Comparison of ENCODE assay signal across 30 cellular contexts in genomic region chr6:751765-752164, GRCh38.
"Had no signal": no experiment of that assay in that cellular context is flagged by ENCODE, and none has a peak within 500 bp of the region (broad histone marks: within the 10 kb centered on the region; RNA-seq: fewer than 3 reads in every experiment).

No MANE protein-coding gene starts in this region.

- H3K9me3 ChIP-seq: gastrocnemius medialis, left lung, mucosa of descending colon, neutrophil, pancreas, stomach, thyroid gland, vagina had no signal

- H3K4me3 ChIP-seq: dorsolateral prefrontal cortex, gastrocnemius medialis, left lung, mucosa of descending colon, pancreas, smooth muscle cell, stomach, thyroid gland, vagina had no signal

- H3K27me3 ChIP-seq: dorsolateral prefrontal cortex, gastrocnemius medialis, left lung, pancreas, stomach, thyroid gland, vagina had no signal

- H3K9me3 Mint-ChIP-seq: endodermal cell; natural killer cell treated with Interleukin-12 subunit alpha and Interleukin-12 subunit beta and Interleukin-15 and Interleukin-18, amount 100 ng/mL, for 72 hours; neural crest cell; stimulated activated effector memory CD8-positive, alpha-beta T cell treated with anti-CD3 and anti-CD28 coated beads, Interleukin-12 subunit alpha, Interleukin-12 subunit beta, amount 100 ng/mL, for 72 hours had no signal

- H3K4me2 ChIP-seq: smooth muscle cell had no signal

- ATAC-seq: esophagus mucosa; gastrocnemius medialis; left lung; mucosa of descending colon; natural killer cell treated with Interleukin-12 subunit alpha and Interleukin-12 subunit beta and Interleukin-15 and Interleukin-18, amount 100 ng/mL, for 72 hours; pancreas; sciatic nerve; stimulated activated effector memory CD8-positive, alpha-beta T cell treated with anti-CD3 and anti-CD28 coated beads, Interleukin-12 subunit alpha, Interleukin-12 subunit beta, amount 100 ng/mL, for 72 hours had no signal

- H3K4me1 Mint-ChIP-seq: endodermal cell; mesothelial cell of epicardium; neural crest cell; stimulated activated effector memory CD8-positive, alpha-beta T cell treated with anti-CD3 and anti-CD28 coated beads, Interleukin-12 subunit alpha, Interleukin-12 subunit beta, amount 100 ng/mL, for 72 hours had no signal

- H3K36me3 ChIP-seq: gastrocnemius medialis, left lung, neutrophil, pancreas, stomach, thyroid gland, vagina had no signal

- H3K36me3 Mint-ChIP-seq: mesothelial cell of epicardium; natural killer cell treated with Interleukin-12 subunit alpha and Interleukin-12 subunit beta and Interleukin-15 and Interleukin-18, amount 100 ng/mL, for 72 hours; stimulated activated effector memory CD8-positive, alpha-beta T cell treated with anti-CD3 and anti-CD28 coated beads, Interleukin-12 subunit alpha, Interleukin-12 subunit beta, amount 100 ng/mL, for 72 hours had no signal

- H3K27ac ChIP-seq: dorsolateral prefrontal cortex, epithelial cell of prostate, gastrocnemius medialis, left lung, neutrophil, pancreas, stomach, thyroid gland, vagina had no signal

- H3K4me3 Mint-ChIP-seq: endodermal cell; mesothelial cell of epicardium; naive B cell; natural killer cell treated with Interleukin-12 subunit alpha and Interleukin-12 subunit beta and Interleukin-15 and Interleukin-18, amount 100 ng/mL, for 72 hours; neural crest cell; stimulated activated effector memory CD8-positive, alpha-beta T cell treated with anti-CD3 and anti-CD28 coated beads, Interleukin-12 subunit alpha, Interleukin-12 subunit beta, amount 100 ng/mL, for 72 hours had no signal

- H3K27ac Mint-ChIP-seq: endodermal cell; mesothelial cell of epicardium; naive B cell; natural killer cell treated with Interleukin-12 subunit alpha and Interleukin-12 subunit beta and Interleukin-15 and Interleukin-18, amount 100 ng/mL, for 72 hours; stimulated activated effector memory CD8-positive, alpha-beta T cell treated with anti-CD3 and anti-CD28 coated beads, Interleukin-12 subunit alpha, Interleukin-12 subunit beta, amount 100 ng/mL, for 72 hours had no signal

- H3K4me1 ChIP-seq: gastrocnemius medialis, left lung, pancreas, stomach, thyroid gland, vagina had no signal

- DNase-seq: dorsolateral prefrontal cortex; effector CD4-positive, alpha-beta T cell; endodermal cell; foreskin fibroblast; gastrocnemius medialis; head of caudate nucleus; kidney; left lung; mesenchymal stem cell; mucosa of descending colon; naive B cell; pancreas; retina; stimulated activated CD4-positive, alpha-beta T cell treated with anti-CD3 and anti-CD28 coated beads, Interleukin-12 subunit alpha, Interleukin-12 subunit beta, amount 100 ng/mL, for 4 hours; stimulated activated CD4-positive, alpha-beta T cell treated with anti-CD3 and anti-CD28 coated beads, Interleukin-2, amount 100 ng/mL, for 24 hours; stimulated activated CD4-positive, alpha-beta T cell treated with anti-CD3 and anti-CD28 coated beads, Interleukin-4, amount 100 ng/mL, for 24 hours; stimulated activated naive CD4-positive, alpha-beta T cell treated with Interleukin-2 at 50 U/mL for 16 hours; stomach; thyroid gland; trophoblast cell had no signal
